In the genomic region with DNA sequence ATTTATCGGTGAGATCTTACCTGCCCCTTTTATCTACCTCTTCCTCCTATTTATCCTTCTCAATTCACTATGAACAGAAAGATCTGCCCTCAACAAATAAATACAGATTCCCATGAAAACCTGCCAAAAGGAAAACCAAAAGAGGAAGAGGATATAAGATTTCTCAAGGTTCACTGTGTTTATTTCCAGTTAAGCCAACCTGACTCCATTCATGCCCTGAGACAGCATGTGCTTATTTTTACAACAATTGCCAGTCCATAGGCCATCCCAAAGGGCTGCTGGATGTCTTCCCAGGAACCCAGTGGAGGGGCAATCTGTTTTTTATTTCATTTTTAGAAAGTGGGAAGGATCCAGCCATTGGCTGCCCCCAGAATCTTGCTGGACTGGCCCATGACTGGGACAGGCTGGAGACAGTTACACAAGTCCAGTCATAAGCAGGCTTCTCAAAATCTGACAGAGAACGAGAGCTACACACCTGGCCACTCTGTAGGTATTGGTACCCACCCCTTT, we compare ENCODE assay signal across 27 cellular contexts.
"Had no signal": no experiment of that assay in that cellular context is flagged by ENCODE, and none has a peak within 500 bp of the region (broad histone marks: within the 10 kb centered on the region; RNA-seq: fewer than 3 reads in every experiment).

No MANE protein-coding gene starts in this region.

- H3K4me1 ChIP-seq: neural progenitor cell, pancreas, psoas muscle, spleen had no signal

- ATAC-seq: natural killer cell treated with Interleukin-12 subunit alpha and Interleukin-12 subunit beta and Interleukin-15 and Interleukin-18, amount 100 ng/mL, for 72 hours; psoas muscle; sciatic nerve; stimulated activated memory B cell treated with anti-CD40 and anti-IgM and Interleukin-4, amounts not matched to agents 10 μg/mL and 1 μg/mL and 100 μg/mL, for 72 hours had no signal

- H3K4me3 ChIP-seq: coronary artery, hepatocyte, lung, neural progenitor cell, pancreas, psoas muscle, spleen, thoracic aorta, transverse colon had no signal

- H3K36me3 ChIP-seq: neural progenitor cell, pancreas, spleen, thoracic aorta, transverse colon had no signal

- DNase-seq: effector CD4-positive, alpha-beta T cell; endodermal cell; erythroblast; foreskin melanocyte; head of caudate nucleus; kidney; left cardiac atrium; left ventricle myocardium superior; mesenchymal stem cell; midbrain; occipital lobe; pancreas; psoas muscle; retina; spleen; stimulated activated CD4-positive, alpha-beta T cell treated with anti-CD3 and anti-CD28 coated beads, Interleukin-15, amount 100 ng/mL, for 24 hours; stimulated activated CD4-positive, alpha-beta T cell treated with anti-CD3 and anti-CD28 coated beads, Interleukin-1b, Interleukin-23, amount 100 ng/mL, for 48 hours; stimulated activated CD4-positive, alpha-beta T cell treated with anti-CD3 and anti-CD28 coated beads, Interleukin-4, amount 100 ng/mL, for 24 hours; transverse colon had no signal

- H3K27me3 ChIP-seq: hepatocyte, neural progenitor cell, pancreas, spleen, transverse colon had no signal

- H3K27ac ChIP-seq: coronary artery, neural progenitor cell, pancreas, psoas muscle, spleen, thoracic aorta had no signal

- H3K9me3 ChIP-seq: pancreas, psoas muscle, thoracic aorta, transverse colon had no signal
